ENCODE assay signal across 22 cellular contexts in genomic region chr7:28060371-28060950, GRCh38.
"Had no signal": no experiment of that assay in that cellular context is flagged by ENCODE, and none has a peak within 500 bp of the region (broad histone marks: within the 10 kb centered on the region; RNA-seq: fewer than 3 reads in every experiment).

No MANE protein-coding gene starts in this region.

- H3K27ac ChIP-seq: adrenal gland, esophagus squamous epithelium, hepatocyte, prostate gland, spleen, tibial nerve, vagina had no signal

- H3K9me3 ChIP-seq: adrenal gland, esophagus squamous epithelium, prostate gland, spleen, tibial nerve, vagina had no signal

- H3K4me3 ChIP-seq: adrenal gland, esophagus squamous epithelium, hepatocyte, lung, prostate gland, spleen, tibial nerve, vagina had no signal

- ATAC-seq: activated naive CD4-positive, alpha-beta T cell treated with anti-CD3 and anti-CD28 coated beads, Interleukin-2, amount 50 U/mL, for 72 hours; effector memory CD8-positive, alpha-beta T cell; left lobe of liver; sciatic nerve; stimulated activated naive CD8-positive, alpha-beta T cell treated with anti-CD3 and anti-CD28 coated beads, Interleukin-15, Interleukin-2, amounts not matched to agents 100 U/mL and 50 U/mL, for 24 hours had no signal

- H2AFZ ChIP-seq: hepatocyte had no signal

- H3K4me1 ChIP-seq: prostate gland had no signal

- H3K27me3 ChIP-seq: adrenal gland, esophagus squamous epithelium, hepatocyte, spleen, tibial nerve, vagina had no signal

- DNase-seq: activated CD4-positive, alpha-beta T cell treated with anti-CD3 and anti-CD28 coated beads, Interleukin-2, amount 50 U/mL, for 4 hours; activated CD4-positive, CD25-positive, alpha-beta regulatory T cell treated with anti-CD3 and anti-CD28 coated beads, Interleukin-2, amount 50 U/mL, for 72 hours; activated gamma-delta T cell treated with Interleukin-2 at 50 U/mL for 16 hours; activated T-cell treated with anti-CD3 and anti-CD28 coated beads for 4 hours; adrenal gland; dermis blood vessel endothelial cell; effector memory CD8-positive, alpha-beta T cell; esophagus squamous epithelium; islet precursor cell; midbrain; spleen; stimulated activated naive CD8-positive, alpha-beta T cell treated with anti-CD3 and anti-CD28 coated beads, Interleukin-15, Interleukin-2, amounts not matched to agents 100 U/mL and 50 U/mL, for 24 hours; substantia nigra; T1000 had no signal

- H3K36me3 ChIP-seq: adrenal gland, esophagus squamous epithelium, prostate gland, spleen, tibial nerve, vagina had no signal

- H3K4me2 ChIP-seq: hepatocyte had no signal
